Comparison of ENCODE assay signal across 14 cellular contexts in the genomic region with DNA sequence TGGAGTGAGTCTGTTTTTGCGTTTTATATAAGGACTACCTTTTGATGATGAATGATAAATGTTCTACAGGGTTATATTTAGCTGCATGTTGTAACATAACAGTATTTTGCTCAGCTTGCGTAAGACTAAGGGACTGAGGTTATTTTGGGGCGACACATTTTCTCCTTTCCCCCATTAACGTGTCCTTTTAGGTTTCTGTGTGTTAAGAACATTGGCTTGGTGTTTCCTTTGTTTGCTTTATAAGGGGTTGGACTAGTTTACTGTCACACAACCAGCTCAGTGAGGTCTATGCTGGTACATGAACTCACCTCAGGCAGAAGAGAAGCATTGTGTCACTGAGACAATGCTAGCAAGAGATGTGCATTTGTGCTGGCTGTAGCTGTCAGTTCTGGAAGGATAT.
DNase-seq lines count a peak whose midpoint lies in the region; ATAC-seq and TF ChIP-seq lines count a peak whose summit lies in the region.
"Had no signal": no experiment of that assay in that cellular context is flagged by ENCODE, and none has a peak within 500 bp of the region (broad histone marks: within the 10 kb centered on the region; RNA-seq: fewer than 3 reads in every experiment).

No MANE protein-coding gene starts in this region.

- peaks cover 0 to 6% (median 0%) of the 10 kb centered on the region in 8 donors for H3K9me3 Mint-ChIP-seq in CD4-positive, alpha-beta memory T cell
- H3K9me3 Mint-ChIP-seq in activated naive CD8-positive, alpha-beta T cell treated with anti-CD3 and anti-CD28 coated beads, Interleukin-2, amount 10 ng/mL, durations not matched to agents 7 days and 5 days, result peaks cover 3% of the 10 kb centered on the region
- H3K9me3 Mint-ChIP-seq in GM23338, result no peaks in the 10 kb centered on the region
- H3K9me3 Mint-ChIP-seq: nephron progenitor cell had no signal

- no peak overlapping the region for H3K14ac ChIP-seq in trophoblast cell (ENCODE audit: low read length)

- WGBS in trophoblast cell (ENCODE audit: extremely low coverage, insufficient coverage, insufficient read length), result no CpG with 5 or more reads among the region's 4 CpGs
- 81 to 89% methylated on average over 4 of the region's 4 CpGs for WGBS in tibial nerve, 2 donors

- no peak for TF ChIP-seq POLR2A in tibial nerve (IDR thresholded peaks at IDR 0.05)

- POLR2A ChIA-PET in CD4-positive, alpha-beta memory T cell (lab: Charles Lee; ENCODE audit: partially characterized antibody), result interaction anchor here (0.6 to 5.2 kb wide), 24 partner anchors 9 to 115 kb away, joined by 3 to 97 read pairs (median 6); a partner anchor contains a TSS
- POLR2A ChIA-PET in activated naive CD8-positive, alpha-beta T cell treated with anti-CD3 and anti-CD28 coated beads, Interleukin-2, amount 10 ng/mL, durations not matched to agents 7 days and 5 days (lab: Charles Lee), result interaction anchor here (1.0 kb wide), 1 partner anchor 14 kb away, joined by 3 read pairs; no protein-coding TSS in a partner anchor

- DNase-seq in CD4-positive, alpha-beta memory T cell, result peak; percentile 39 to 55 (median 50)
- DNase-seq in LNCaP clone FGC (ENCODE audit: low read depth) (peak; percentile 69), trophoblast cell (peak; percentile 54 to 66), ecto neural progenitor cell (ENCODE audit: low spot score) (no peak), GM23338 (ENCODE audit: low spot score) (no peak), tibial nerve (ENCODE audit: low spot score in 2 of 2) (no peak)
- no peak for DNase-seq in activated naive CD8-positive, alpha-beta T cell treated with anti-CD3 and anti-CD28 coated beads, Interleukin-2, amount 10 ng/mL, durations not matched to agents 7 days and 5 days
- DNase-seq in activated CD4-positive, CD25-positive, alpha-beta regulatory T cell treated with anti-CD3 and anti-CD28 coated beads, Interleukin-2, amount 50 U/mL, for 72 hours, result no peak
- DNase-seq: activated effector memory CD4-positive, alpha-beta T cell treated with Interleukin-2 at 50 U/mL for 16 hours; Caco-2; NCI-H2171; nephron progenitor cell; RPMI8226; stimulated activated CD8-positive, alpha-beta memory T cell treated with anti-CD3 and anti-CD28 coated beads, Interleukin-4, amount 100 ng/mL, for 48 hours had no signal

- no peak overlapping the region for H3K9ac ChIP-seq in trophoblast cell (ENCODE audit: low read length)

- H2BK12ac ChIP-seq in trophoblast cell (ENCODE audit: low read length), result no peak overlapping the region

- H3K9me3 ChIP-seq in CD4-positive, alpha-beta memory T cell (ENCODE audit: control insufficient read depth in 1 of 2, low read length in 2 of 2), result no peaks in the 10 kb centered on the region
- H3K9me3 ChIP-seq in trophoblast cell (ENCODE audit: insufficient read depth, low read depth, low read length) (no peaks in the 10 kb centered on the region), tibial nerve (no peaks in the 10 kb centered on the region)
- H3K9me3 ChIP-seq: Caco-2 had no signal

- H3K4me3 Mint-ChIP-seq in CD4-positive, alpha-beta memory T cell, result peak overlapping the region in 7 of 8 donors; percentile 29 to 87 (median 70)
- H3K4me3 Mint-ChIP-seq in activated naive CD8-positive, alpha-beta T cell treated with anti-CD3 and anti-CD28 coated beads, Interleukin-2, amount 10 ng/mL, durations not matched to agents 7 days and 5 days, result no peak overlapping the region
- no peak overlapping the region for H3K4me3 Mint-ChIP-seq in GM23338
- H3K4me3 Mint-ChIP-seq: nephron progenitor cell had no signal

- peaks cover 98% of the 10 kb centered on the region for H3K4me1 ChIP-seq in CD4-positive, alpha-beta memory T cell (ENCODE audit: insufficient read depth, low read length)
- H3K4me1 ChIP-seq in trophoblast cell (ENCODE audit: control insufficient read depth in 1 of 2, insufficient read depth in 2 of 2, low read length in 2 of 2), result peaks cover 2 to 6% of the 10 kb centered on the region in 2 experiments
- peaks cover 12% of the 10 kb centered on the region for H3K4me1 ChIP-seq in GM23338 (ENCODE audit: insufficient read depth)
- H3K4me1 ChIP-seq in tibial nerve, result peaks cover 0 to 28% (median 4%) of the 10 kb centered on the region in 4 donors
- H3K4me1 ChIP-seq: Caco-2 had no signal

- peaks cover 12% of the 10 kb centered on the region for H3K36me3 ChIP-seq in CD4-positive, alpha-beta memory T cell (ENCODE audit: insufficient read depth, low read length)
- H3K36me3 ChIP-seq in trophoblast cell (ENCODE audit: control insufficient read depth in 1 of 2, insufficient read depth in 2 of 2, low read length in 2 of 2) (no peaks in the 10 kb centered on the region), GM23338 (ENCODE audit: insufficient read depth) (no peaks in the 10 kb centered on the region), tibial nerve (no peaks in the 10 kb centered on the region)

- no peaks in the 10 kb centered on the region for H3K27me3 Mint-ChIP-seq in CD4-positive, alpha-beta memory T cell
- no peaks in the 10 kb centered on the region for H3K27me3 Mint-ChIP-seq in activated naive CD8-positive, alpha-beta T cell treated with anti-CD3 and anti-CD28 coated beads, Interleukin-2, amount 10 ng/mL, durations not matched to agents 7 days and 5 days
- H3K27me3 Mint-ChIP-seq in GM23338 (ENCODE audit: insufficient read depth, low read depth, poor library complexity), result peaks cover 6% of the 10 kb centered on the region

- no peak overlapping the region for H4K8ac ChIP-seq in trophoblast cell (ENCODE audit: low read depth, low read length)

- ATAC-seq in activated naive CD8-positive, alpha-beta T cell treated with anti-CD3 and anti-CD28 coated beads, Interleukin-2, amount 10 ng/mL, durations not matched to agents 7 days and 5 days (ENCODE audit: low read depth), result peak; percentile 54
- ATAC-seq in GM23338, result no peak

- H4K91ac ChIP-seq in trophoblast cell (ENCODE audit: low read depth, low read length), result no peak overlapping the region

- intact Hi-C loops in CD4-positive, alpha-beta memory T cell (cut with micrococcal nuclease), result loop anchor here (1.0 to 2.0 kb wide), 2 partner anchors 8 to 14 kb away; no protein-coding TSS in a partner anchor

- H3K23ac ChIP-seq in trophoblast cell (ENCODE audit: low read length), result no peak overlapping the region

- H3K4me3 ChIP-seq in CD4-positive, alpha-beta memory T cell (ENCODE audit: low read length in 2 of 2), result peak overlapping the region in 1 of 2 donors; percentile 2
- H3K4me3 ChIP-seq in LNCaP clone FGC (ENCODE audit: low read depth, low read length) (peak overlapping the region; percentile 6), trophoblast cell (ENCODE audit: low read depth, low read length) (no peak overlapping the region), GM23338 (no peak overlapping the region), tibial nerve (no peak overlapping the region)

- peaks cover 70 to 90% (median 79%) of the 10 kb centered on the region in 4 donors for H3K4me1 Mint-ChIP-seq in CD4-positive, alpha-beta memory T cell
- peaks cover 28% of the 10 kb centered on the region for H3K4me1 Mint-ChIP-seq in activated naive CD8-positive, alpha-beta T cell treated with anti-CD3 and anti-CD28 coated beads, Interleukin-2, amount 10 ng/mL, durations not matched to agents 7 days and 5 days
- H3K4me1 Mint-ChIP-seq in GM23338, result peaks cover 24% of the 10 kb centered on the region

- H3K79me1 ChIP-seq in trophoblast cell (ENCODE audit: low read length), result no peaks in the 10 kb centered on the region

- no peaks in the 10 kb centered on the region for H3K79me2 ChIP-seq in trophoblast cell (ENCODE audit: control insufficient read depth, insufficient read depth, low read length, poor library complexity)
- H3K79me2 ChIP-seq in GM23338 (replicated peaks; ENCODE audit: insufficient read depth), result no peaks in the 10 kb centered on the region

- no peaks in the 10 kb centered on the region for H3K27me3 ChIP-seq in CD4-positive, alpha-beta memory T cell (ENCODE audit: insufficient read depth, low read length)
- H3K27me3 ChIP-seq in trophoblast cell (ENCODE audit: insufficient read depth, low read length) (no peaks in the 10 kb centered on the region), GM23338 (ENCODE audit: insufficient read depth) (no peaks in the 10 kb centered on the region), tibial nerve (no peaks in the 10 kb centered on the region)

- H3K27ac Mint-ChIP-seq in CD4-positive, alpha-beta memory T cell, result peak overlapping the region; percentile 37 to 96 (median 89)
- H3K27ac Mint-ChIP-seq in activated naive CD8-positive, alpha-beta T cell treated with anti-CD3 and anti-CD28 coated beads, Interleukin-2, amount 10 ng/mL, durations not matched to agents 7 days and 5 days, result no peak overlapping the region
- no peak overlapping the region for H3K27ac Mint-ChIP-seq in GM23338
- H3K27ac Mint-ChIP-seq: nephron progenitor cell had no signal

- H3K27ac ChIP-seq in CD4-positive, alpha-beta memory T cell (ENCODE audit: low read depth, low read length), result peak overlapping the region; percentile 48
- H3K27ac ChIP-seq in trophoblast cell (ENCODE audit: low read depth, low read length) (no peak overlapping the region), GM23338 (ENCODE audit: low read depth) (no peak overlapping the region), tibial nerve (no peak overlapping the region)

- H3K4ac ChIP-seq in trophoblast cell (ENCODE audit: low read depth, low read length), result no peak overlapping the region

- H2BK5ac ChIP-seq in trophoblast cell (ENCODE audit: low read depth, low read length, poor library complexity), result no peak overlapping the region

- H3K9me2 ChIP-seq in GM23338 (ENCODE audit: insufficient read depth), result no peaks in the 10 kb centered on the region

- H3F3A ChIP-seq in GM23338 (replicated peaks; ENCODE audit: low read depth), result no peaks in the 10 kb centered on the region

- H3K4me2 ChIP-seq in trophoblast cell (ENCODE audit: low read length) (no peak overlapping the region), GM23338 (no peak overlapping the region)

- no peaks in the 10 kb centered on the region for H4K20me1 ChIP-seq in GM23338 (replicated peaks; ENCODE audit: insufficient read depth)

- H2AFZ ChIP-seq in trophoblast cell (ENCODE audit: insufficient read depth, low read length, poor library complexity) (no peak overlapping the region), GM23338 (no peak overlapping the region)

- no peak for TF ChIP-seq CTCF in LNCaP clone FGC (IDR thresholded peaks at IDR 0.05; ENCODE audit: control insufficient read depth, extremely low read depth, insufficient read depth)
- TF ChIP-seq CTCF in GM23338 (conservative IDR thresholded peaks at IDR 0.05; ENCODE audit: low read depth in 2 of 2), result no peak
- no peak for TF ChIP-seq CTCF in tibial nerve (IDR thresholded peaks at IDR 0.05)

- H2AK5ac ChIP-seq in trophoblast cell (ENCODE audit: low read length), result no peak overlapping the region

- TF ChIP-seq EP300 in tibial nerve (IDR thresholded peaks at IDR 0.05), result no peak

- peaks cover 59 to 71% of the 10 kb centered on the region in 2 donors for H3K36me3 Mint-ChIP-seq in CD4-positive, alpha-beta memory T cell
- H3K36me3 Mint-ChIP-seq in activated naive CD8-positive, alpha-beta T cell treated with anti-CD3 and anti-CD28 coated beads, Interleukin-2, amount 10 ng/mL, durations not matched to agents 7 days and 5 days, result peaks cover 35% of the 10 kb centered on the region
- H3K36me3 Mint-ChIP-seq in GM23338 (ENCODE audit: low read depth), result no peaks in the 10 kb centered on the region

- no peak overlapping the region for H3K18ac ChIP-seq in trophoblast cell (ENCODE audit: low read length)

- no peak overlapping the region for H4K12ac ChIP-seq in trophoblast cell (ENCODE audit: low read depth, low read length)

- H2BK120ac ChIP-seq in trophoblast cell (ENCODE audit: insufficient read depth, low read length, poor library complexity), result no peak overlapping the region

- CTCF ChIA-PET in CD4-positive, alpha-beta memory T cell (lab: Charles Lee; ENCODE audit: partially characterized antibody), result interaction anchor here (0.9 to 6.2 kb wide), 14 partner anchors 8 to 63 kb away, joined by 3 to 34 read pairs (median 6); no protein-coding TSS in a partner anchor

Comparison
In these comparisons a context has a peak if more than half of its experiments do, and no peak if none do; other contexts are left out.
1. DNase-seq: peak in CD4-positive, alpha-beta memory T cell (5 of 5), LNCaP clone FGC (single experiment) and trophoblast cell (2 of 2); none in activated naive CD8-positive, alpha-beta T cell treated with anti-CD3 and anti-CD28 coated beads, Interleukin-2, amount 10 ng/mL, durations not matched to agents 7 days and 5 days (single experiment), activated CD4-positive, CD25-positive, alpha-beta regulatory T cell treated with anti-CD3 and anti-CD28 coated beads, Interleukin-2, amount 50 U/mL, for 72 hours (single experiment), ecto neural progenitor cell (single experiment), GM23338 (single experiment) and tibial nerve (0 of 2).
2. H3K27ac Mint-ChIP-seq: peak in CD4-positive, alpha-beta memory T cell (7 of 7); none in activated naive CD8-positive, alpha-beta T cell treated with anti-CD3 and anti-CD28 coated beads, Interleukin-2, amount 10 ng/mL, durations not matched to agents 7 days and 5 days (single experiment) and GM23338 (single experiment).
3. H3K4me3 Mint-ChIP-seq: peak in CD4-positive, alpha-beta memory T cell (7 of 8); none in activated naive CD8-positive, alpha-beta T cell treated with anti-CD3 and anti-CD28 coated beads, Interleukin-2, amount 10 ng/mL, durations not matched to agents 7 days and 5 days (single experiment) and GM23338 (single experiment).